In genomic region chr7:142355328-142355727, GRCh38 we compare ENCODE assay signal across 18 cellular contexts.
DNase-seq lines count a peak whose midpoint lies in the region; ATAC-seq and TF ChIP-seq lines count a peak whose summit lies in the region.
"Had no signal": no experiment of that assay in that cellular context is flagged by ENCODE, and none has a peak within 500 bp of the region (broad histone marks: within the 10 kb centered on the region; RNA-seq: fewer than 3 reads in every experiment).

No MANE protein-coding gene starts in this region.

- no peak for ATAC-seq in activated T-cell treated with anti-CD3 and anti-CD28 coated beads, Interleukin-2, amount 50 U/mL, for 72 hours (replicated peaks in 1 of 2)
- ATAC-seq in GM19324 (IDR thresholded peaks at IDR 0.05; ENCODE audit: low FRiP score, unreplicated experiment): no peak
- ATAC-seq: left lung had no signal

- no peak overlapping the region for H3K4me3 ChIP-seq in fibroblast of pulmonary artery (replicated peaks; ENCODE audit: low read depth, low read length)
- H3K4me3 ChIP-seq: dorsolateral prefrontal cortex, left lung, psoas muscle had no signal

- no peak overlapping the region for H3K27ac Mint-ChIP-seq in activated T-cell treated with anti-CD3 and anti-CD28 coated beads, Interleukin-2, amount 50 U/mL, for 72 hours
- H3K27ac Mint-ChIP-seq: activated T-helper 2 cell treated with anti-CD3 and anti-CD28 coated beads, Interferon-gamma antibody, Interleukin-2, Interleukin-4, amounts not matched to agents 10 μg/mL and 5 μg/mL and 100 μg/mL, durations not matched to agents 14 hours and 24 hours and 36 hours; IgD-negative memory B cell had no signal

- H3K9me3 Mint-ChIP-seq in activated T-cell treated with anti-CD3 and anti-CD28 coated beads, Interleukin-2, amount 50 U/mL, for 72 hours: no peaks in the 10 kb centered on the region
- H3K9me3 Mint-ChIP-seq: activated T-helper 2 cell treated with anti-CD3 and anti-CD28 coated beads, Interferon-gamma antibody, Interleukin-2, Interleukin-4, amounts not matched to agents 10 μg/mL and 5 μg/mL and 100 μg/mL, durations not matched to agents 14 hours and 24 hours and 36 hours; CD4-positive, alpha-beta memory T cell; IgD-negative memory B cell had no signal

- no peak for TF ChIP-seq CTCF in fibroblast of pulmonary artery (IDR thresholded peaks at IDR 0.05; ENCODE audit: low read length, missing control alignments)

- DNase-seq in A172 (ENCODE audit: low spot score) (peak; percentile 21), EL (peak; percentile 54), RKO (ENCODE audit: low spot score) (peak; percentile 65), fibroblast of pulmonary artery (ENCODE audit: low read depth) (peak; percentile 18), medulla oblongata (ENCODE audit: extremely low spot score) (no peak), activated T-cell treated with anti-CD3 and anti-CD28 coated beads for 4 hours (no peak)
- no peak for DNase-seq in activated T-cell treated with anti-CD3 and anti-CD28 coated beads, Interleukin-2, amount 50 U/mL, for 72 hours
- DNase-seq: CD4-positive, alpha-beta memory T cell; dorsolateral prefrontal cortex; glutamatergic neuron; left lung; NCI-H1694; NCI-H82; psoas muscle had no signal

- peaks cover 0 to 2% of the 10 kb centered on the region in 2 donors for H3K36me3 Mint-ChIP-seq in activated T-cell treated with anti-CD3 and anti-CD28 coated beads, Interleukin-2, amount 50 U/mL, for 72 hours (ENCODE audit: insufficient read depth in 2 of 2)
- H3K36me3 Mint-ChIP-seq: CD4-positive, alpha-beta memory T cell; IgD-negative memory B cell had no signal

- H3K4me3 Mint-ChIP-seq in activated T-cell treated with anti-CD3 and anti-CD28 coated beads, Interleukin-2, amount 50 U/mL, for 72 hours: no peak overlapping the region
- H3K4me3 Mint-ChIP-seq: IgD-negative memory B cell, neural crest cell had no signal

- peaks cover 22% of the 10 kb centered on the region for H3K27me3 Mint-ChIP-seq in activated T-cell treated with anti-CD3 and anti-CD28 coated beads, Interleukin-2, amount 50 U/mL, for 72 hours (ENCODE audit: low read depth)
- H3K27me3 Mint-ChIP-seq: CD4-positive, alpha-beta memory T cell had no signal

- H3K4me1 Mint-ChIP-seq in activated T-cell treated with anti-CD3 and anti-CD28 coated beads, Interleukin-2, amount 50 U/mL, for 72 hours (ENCODE audit: low read depth): peaks cover 32% of the 10 kb centered on the region

Comparison
In these comparisons a context has a peak if more than half of its experiments do, and no peak if none do; other contexts are left out.
1. DNase-seq: peak in A172 (single experiment), EL (single experiment), RKO (single experiment) and fibroblast of pulmonary artery (single experiment); none in activated T-cell treated with anti-CD3 and anti-CD28 coated beads, Interleukin-2, amount 50 U/mL, for 72 hours (0 of 2), medulla oblongata (single experiment) and activated T-cell treated with anti-CD3 and anti-CD28 coated beads for 4 hours (single experiment).